Comparison of ENCODE assay signal across 8 cellular contexts in the genomic region with DNA sequence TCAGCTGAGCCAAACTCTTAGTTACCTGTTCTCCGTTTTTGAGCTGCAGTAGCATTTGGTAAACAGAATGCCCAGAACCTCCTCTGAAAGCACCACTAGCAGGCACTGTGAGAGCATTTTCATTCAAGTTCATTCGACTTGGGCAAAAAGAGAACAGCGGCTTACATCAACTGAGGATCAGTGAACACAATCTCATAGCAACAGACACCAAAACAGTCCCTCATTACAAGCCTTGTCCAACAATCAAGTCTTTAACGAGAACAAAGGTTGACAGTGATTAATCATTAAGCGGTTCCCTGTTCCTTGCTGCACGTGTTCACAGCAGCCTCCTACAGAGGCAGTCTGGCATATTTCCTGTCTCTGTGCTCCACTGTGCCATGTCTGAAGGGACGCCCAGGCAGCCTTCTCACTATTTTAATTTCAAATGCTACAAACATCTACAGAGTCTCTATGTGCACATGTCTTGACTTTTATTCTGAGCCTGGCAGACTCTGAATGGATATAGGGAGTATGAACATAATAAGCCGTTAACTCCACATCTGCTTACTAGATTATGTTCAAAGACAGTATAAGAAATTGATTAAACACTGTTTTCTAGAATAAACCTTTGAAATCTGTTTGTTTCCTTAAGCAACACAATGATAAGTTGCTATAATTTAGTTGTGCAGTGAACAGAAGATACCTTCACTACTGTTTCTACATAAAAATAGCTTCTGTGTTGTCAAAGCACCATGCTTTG.
A peak's percentile ranks its signal among the peaks of the same experiment; 100 is the strongest.
DNase-seq lines count a peak whose midpoint lies in the region; ATAC-seq and TF ChIP-seq lines count a peak whose summit lies in the region.

No MANE protein-coding gene starts in this region.

- ATAC-seq in GM18498 (IDR thresholded peaks at IDR 0.05; ENCODE audit: unreplicated experiment): peak; percentile 85
- ATAC-seq in HG02884 (IDR thresholded peaks at IDR 0.05; ENCODE audit: unreplicated experiment): peak; percentile 77
- ATAC-seq in natural killer cell: peak; percentile 71 to 72 (median 72)

- H3K27me3 ChIP-seq in esophagus squamous epithelium: no peaks in the 10 kb centered on the region

- peak overlapping the region in 1 of 4 donors; percentile 22 for H3K4me3 ChIP-seq in esophagus squamous epithelium

- H3K36me3 Mint-ChIP-seq in natural killer cell: no peaks in the 10 kb centered on the region

- H3K9me3 ChIP-seq in esophagus squamous epithelium: no peaks in the 10 kb centered on the region

- no peak overlapping the region for H3K4me3 Mint-ChIP-seq in natural killer cell

- no peak for TF ChIP-seq POLR2A in esophagus squamous epithelium (IDR thresholded peaks at IDR 0.05)

- H3K4me1 Mint-ChIP-seq in natural killer cell: peaks cover 38 to 43% of the 10 kb centered on the region in 2 donors

- H3K36me3 ChIP-seq in esophagus squamous epithelium: no peaks in the 10 kb centered on the region

- H3K27ac ChIP-seq in esophagus squamous epithelium: peak overlapping the region in 3 of 4 donors; percentile 49 to 68 (median 55)

- TF ChIP-seq CTCF in esophagus squamous epithelium (IDR thresholded peaks at IDR 0.05): peak; percentile 30 to 55 (median 44)
- TF ChIP-seq CTCF in natural killer cell (IDR thresholded peaks at IDR 0.05): no peak

- no peaks in the 10 kb centered on the region for H3K9me3 Mint-ChIP-seq in natural killer cell

- peak overlapping the region in 1 of 2 donors; percentile 46 for H3K27ac Mint-ChIP-seq in natural killer cell

- DNase-seq in A172 (ENCODE audit: low spot score) (peak; percentile 22), NCI-H446 treated with DMSO at 0.1 percent for 48 hours (lab: John Stamatoyannopoulos, UW) (peak; percentile 95), activated T-cell treated with anti-CD3 and anti-CD28 coated beads for 4 hours (peak; percentile 41), esophagus squamous epithelium (lab: John Stamatoyannopoulos, UW) (no peak), natural killer cell (no peak), NCI-H510A treated with DMSO at 0.1 percent for 48 hours (lab: John Stamatoyannopoulos, UW) (no peak)

- H3K4me1 ChIP-seq in esophagus squamous epithelium: peaks cover 0 to 34% (median 6%) of the 10 kb centered on the region in 3 donors

- intact Hi-C loops in esophagus squamous epithelium (cut with DNase I) (no loop called here), natural killer cell (cut with micrococcal nuclease) (no loop called here)

- no peaks in the 10 kb centered on the region for H3K27me3 Mint-ChIP-seq in natural killer cell (ENCODE audit: low read depth in 2 of 2)

- WGBS in esophagus squamous epithelium, 2 donors: 6 to 10% methylated on average over 8 of the region's 8 CpGs

Comparison
In these comparisons a context has a peak if more than half of its experiments do, and no peak if none do; other contexts are left out.
1. DNase-seq: peak in A172 (single experiment), NCI-H446 treated with DMSO at 0.1 percent for 48 hours (single experiment) and activated T-cell treated with anti-CD3 and anti-CD28 coated beads for 4 hours (single experiment); none in esophagus squamous epithelium (single experiment), natural killer cell (single experiment) and NCI-H510A treated with DMSO at 0.1 percent for 48 hours (single experiment).
2. Peak in every context shown above with its lines, with median percentiles within 50 percentile points of each other: ATAC-seq.